Comparison of ENCODE assay signal across 14 cellular contexts in genomic region chr15:71707230-71708051, GRCh38.
DNase-seq lines count a peak whose midpoint lies in the region; ATAC-seq and TF ChIP-seq lines count a peak whose summit lies in the region.
"Had no signal": no experiment of that assay in that cellular context is flagged by ENCODE, and none has a peak within 500 bp of the region (broad histone marks: within the 10 kb centered on the region; RNA-seq: fewer than 3 reads in every experiment).

No MANE protein-coding gene starts in this region.

- TF ChIP-seq CTCF in Peyer's patch (IDR thresholded peaks at IDR 0.05) (no peak), type B pancreatic cell (conservative IDR thresholded peaks at IDR 0.05) (no peak), progenitor cell of endocrine pancreas (IDR thresholded peaks at IDR 0.05; ENCODE audit: unreplicated experiment) (no peak)

- H3K36me3 ChIP-seq in Peyer's patch (no peaks in the 10 kb centered on the region), mucosa of rectum (ENCODE audit: control insufficient read depth in 2 of 2, insufficient read depth in 2 of 2, low read length in 2 of 2) (no peaks in the 10 kb centered on the region)
- H3K36me3 ChIP-seq: brain microvascular endothelial cell had no signal

- H3K4me1 ChIP-seq in Peyer's patch (peaks cover 0 to 11% (median 0%) of the 10 kb centered on the region in 4 donors), mucosa of rectum (ENCODE audit: control insufficient read depth in 2 of 2, insufficient read depth in 2 of 2, low read length in 2 of 2) (peaks cover 0 to 19% of the 10 kb centered on the region in 2 donors)

- H3K27me3 ChIP-seq in Peyer's patch (no peaks in the 10 kb centered on the region), mucosa of rectum (ENCODE audit: control insufficient read depth in 2 of 2, insufficient read depth in 2 of 2, low read length in 2 of 2) (no peaks in the 10 kb centered on the region)
- H3K27me3 ChIP-seq: brain microvascular endothelial cell had no signal

- peaks cover 4% of the 10 kb centered on the region for H3K27me3 Mint-ChIP-seq in type B pancreatic cell
- H3K27me3 Mint-ChIP-seq in progenitor cell of endocrine pancreas, result peaks cover 35% of the 10 kb centered on the region

- H3K4me3 ChIP-seq in Peyer's patch (no peak overlapping the region), mucosa of rectum (ENCODE audit: low read length in 2 of 2) (no peak overlapping the region)

- H3K4me1 Mint-ChIP-seq in type B pancreatic cell (ENCODE audit: unreplicated experiment), result peaks cover 35% of the 10 kb centered on the region
- no peaks in the 10 kb centered on the region for H3K4me1 Mint-ChIP-seq in progenitor cell of endocrine pancreas (ENCODE audit: low read depth)

- TF ChIP-seq POLR2A in Peyer's patch (IDR thresholded peaks at IDR 0.05), result no peak

- no peaks in the 10 kb centered on the region for H3K9me3 ChIP-seq in Peyer's patch
- no peaks in the 10 kb centered on the region for H3K9me3 ChIP-seq in mucosa of rectum (ENCODE audit: control insufficient read depth in 2 of 2, low read length in 2 of 2)

- no peak overlapping the region for H3K4me3 Mint-ChIP-seq in type B pancreatic cell
- H3K4me3 Mint-ChIP-seq in progenitor cell of endocrine pancreas (ENCODE audit: low read depth), result no peak overlapping the region
- H3K4me3 Mint-ChIP-seq: stimulated activated naive CD8-positive, alpha-beta T cell treated with anti-CD3 and anti-CD28 coated beads, Interleukin-15, Interleukin-2, amounts not matched to agents 100 ng/mL and 50 ng/mL, for 24 hours had no signal

- no peaks in the 10 kb centered on the region for H3K9me3 Mint-ChIP-seq in type B pancreatic cell
- H3K9me3 Mint-ChIP-seq in progenitor cell of endocrine pancreas (ENCODE audit: low read depth), result no peaks in the 10 kb centered on the region
- H3K9me3 Mint-ChIP-seq: stimulated activated naive CD8-positive, alpha-beta T cell treated with anti-CD3 and anti-CD28 coated beads, Interleukin-15, Interleukin-2, amounts not matched to agents 100 ng/mL and 50 ng/mL, for 24 hours had no signal

- H3K27ac Mint-ChIP-seq in type B pancreatic cell (peak overlapping the region; percentile 46), progenitor cell of endocrine pancreas (no peak overlapping the region)
- H3K27ac Mint-ChIP-seq: stimulated activated naive CD8-positive, alpha-beta T cell treated with anti-CD3 and anti-CD28 coated beads, Interleukin-15, Interleukin-2, amounts not matched to agents 100 ng/mL and 50 ng/mL, for 24 hours had no signal

- H3K36me3 Mint-ChIP-seq in type B pancreatic cell, result peaks cover 12% of the 10 kb centered on the region
- no peaks in the 10 kb centered on the region for H3K36me3 Mint-ChIP-seq in progenitor cell of endocrine pancreas (ENCODE audit: insufficient read depth)

- H3K27ac ChIP-seq in Peyer's patch (peak overlapping the region in 3 of 4 donors; percentile 16 to 55 (median 17)), mucosa of rectum (ENCODE audit: low read depth in 2 of 2, low read length in 2 of 2) (peak overlapping the region; percentile 39 to 69)
- H3K27ac ChIP-seq: brain microvascular endothelial cell had no signal

- ATAC-seq in HG03432 (IDR thresholded peaks at IDR 0.05; ENCODE audit: unreplicated experiment), result no peak

- no peak for DNase-seq in Peyer's patch
- peak; percentile 60 for DNase-seq in fibroblast of gingiva (ENCODE audit: low read depth)
- no peak for DNase-seq in type B pancreatic cell (ENCODE audit: extremely low spot score, unreplicated experiment)
- DNase-seq in progenitor cell of endocrine pancreas (ENCODE audit: low spot score, unreplicated experiment), result no peak
- no peak for DNase-seq in RPMI8226
- DNase-seq: activated T-cell treated with anti-CD3 and anti-CD28 coated beads, Interleukin-2, amount 50 U/mL, for 1 hour; brain microvascular endothelial cell; NCI-H1105; NCI-H510A treated with DMSO at 0.1 percent for 48 hours; SHP77; stimulated activated CD4-positive, alpha-beta T cell treated with anti-CD3 and anti-CD28 coated beads, Interleukin-2, amount 100 ng/mL, for 48 hours had no signal

- H3K9ac ChIP-seq in mucosa of rectum (ENCODE audit: low read depth in 1 of 2, low read length in 2 of 2), result no peak overlapping the region
